Comparison of ENCODE assay signal across 8 cellular contexts in genomic region chr7:22288212-22288611, GRCh38.
"Had no signal": no experiment of that assay in that cellular context is flagged by ENCODE, and none has a peak within 500 bp of the region (broad histone marks: within the 10 kb centered on the region; RNA-seq: fewer than 3 reads in every experiment).

No MANE protein-coding gene starts in this region.

- DNase-seq: GM23248, GOT3, H7, HFFc6, IMR-90, KG1 had no signal

- H3K4me3 ChIP-seq: GM23248, HAP-1 had no signal

- H3K9me3 Mint-ChIP-seq: HFFc6 had no signal

- H3K27ac Mint-ChIP-seq: HFFc6 had no signal

- H3K27ac ChIP-seq: GM23248, HL-60 had no signal

- H3K9me3 ChIP-seq: HAP-1 had no signal

- H3K4me3 Mint-ChIP-seq: HFFc6 had no signal
